In genomic region chr9:107807183-107807582, GRCh38 we compare ENCODE assay signal across 19 cellular contexts.
A peak's percentile ranks its signal among the peaks of the same experiment; 100 is the strongest.
DNase-seq lines count a peak whose midpoint lies in the region; ATAC-seq and TF ChIP-seq lines count a peak whose summit lies in the region.
"Had no signal": no experiment of that assay in that cellular context is flagged by ENCODE, and none has a peak within 500 bp of the region (broad histone marks: within the 10 kb centered on the region; RNA-seq: fewer than 3 reads in every experiment).

No MANE protein-coding gene starts in this region.

- no peak overlapping the region for H3K4me3 ChIP-seq in mammary epithelial cell (replicated peaks in 1 of 3; ENCODE audit: insufficient read depth in 1 of 3, low read depth in 2 of 3, low read length in 3 of 3)
- H3K4me3 ChIP-seq in H7 (ENCODE audit: insufficient read depth, low read depth, low read length): no peak overlapping the region
- H3K4me3 ChIP-seq: mucosa of descending colon had no signal

- no peaks in the 10 kb centered on the region for H3K36me3 ChIP-seq in mammary epithelial cell (ENCODE audit: insufficient read depth, low read length)
- no peaks in the 10 kb centered on the region for H3K36me3 ChIP-seq in H7 (replicated peaks; ENCODE audit: control insufficient read depth, insufficient read depth, low read length)
- H3K36me3 ChIP-seq: neutrophil had no signal

- ATAC-seq in T-helper 17 cell: no peak
- ATAC-seq: activated CD8-positive, alpha-beta T cell treated with anti-CD3 and anti-CD28 coated beads, Interleukin-2, amount 10 ng/mL, durations not matched to agents 7 days and 5 days; left lobe of liver; mucosa of descending colon; stimulated activated naive CD8-positive, alpha-beta T cell treated with anti-CD3 and anti-CD28 coated beads, Interleukin-15, Interleukin-2, amounts not matched to agents 100 U/mL and 50 U/mL, for 24 hours had no signal

- CTCF ChIA-PET in mammary epithelial cell (lab: Charles Lee; ENCODE audit: low non-redundant PET): no interaction called here

- no peaks in the 10 kb centered on the region for H3K27me3 Mint-ChIP-seq in T-helper 17 cell
- H3K27me3 Mint-ChIP-seq in T-helper 2 cell treated with Interferon-gamma antibody and Interleukin-4, amounts not matched to agents 5 μg/mL and 100 μg/mL, for 36 hours (ENCODE audit: low read depth): no peaks in the 10 kb centered on the region
- H3K27me3 Mint-ChIP-seq: activated naive CD8-positive, alpha-beta T cell treated with anti-CD3 and anti-CD28 coated beads, Interleukin-2, amount 10 ng/mL, durations not matched to agents 7 days and 5 days had no signal

- DNase-seq in AG20443 (ENCODE audit: low spot score) (peak; percentile 75), LHCN-M2 (ENCODE audit: low read depth) (peak; percentile 91), mammary epithelial cell (peak; percentile 68), kidney tubule cell (ENCODE audit: low spot score) (peak; percentile 31), T-helper 17 cell (no peak), H7 (no peak), GF-D8 (lab: John Stamatoyannopoulos, UW) (no peak)
- DNase-seq in T-helper 2 cell treated with Interferon-gamma antibody and Interleukin-4, amounts not matched to agents 5 μg/mL and 100 μg/mL, for 36 hours (ENCODE audit: low spot score): no peak
- DNase-seq: activated CD8-positive, alpha-beta T cell treated with anti-CD3 and anti-CD28 coated beads, Interleukin-2, amount 10 ng/mL, durations not matched to agents 7 days and 5 days; activated naive CD8-positive, alpha-beta T cell treated with anti-CD3 and anti-CD28 coated beads, Interleukin-2, amount 10 ng/mL, durations not matched to agents 7 days and 5 days; cerebellar nuclear complex; H9; mucosa of descending colon; NCI-H146; NCI-H345; retina; stimulated activated naive CD8-positive, alpha-beta T cell treated with anti-CD3 and anti-CD28 coated beads, Interleukin-15, Interleukin-2, amounts not matched to agents 100 U/mL and 50 U/mL, for 24 hours had no signal

- no TSS peak for BruUV-seq in mammary epithelial cell (replicated peaks; lab: Mats Ljungman, UMichigan)

- no peaks in the 10 kb centered on the region for H4K20me1 ChIP-seq in mammary epithelial cell (ENCODE audit: insufficient read depth, low read length)

- no peak overlapping the region for H2AFZ ChIP-seq in mammary epithelial cell (ENCODE audit: low read depth, low read length)

- H3K4me1 Mint-ChIP-seq in T-helper 17 cell: no peaks in the 10 kb centered on the region
- no peaks in the 10 kb centered on the region for H3K4me1 Mint-ChIP-seq in T-helper 2 cell treated with Interferon-gamma antibody and Interleukin-4, amounts not matched to agents 5 μg/mL and 100 μg/mL, for 36 hours (ENCODE audit: low read depth)
- H3K4me1 Mint-ChIP-seq: activated naive CD8-positive, alpha-beta T cell treated with anti-CD3 and anti-CD28 coated beads, Interleukin-2, amount 10 ng/mL, durations not matched to agents 7 days and 5 days; H9 had no signal

- H3K9me3 Mint-ChIP-seq in T-helper 2 cell treated with Interferon-gamma antibody and Interleukin-4, amounts not matched to agents 5 μg/mL and 100 μg/mL, for 36 hours: no peaks in the 10 kb centered on the region
- H3K9me3 Mint-ChIP-seq: H9 had no signal

- no peaks in the 10 kb centered on the region for H3K36me3 Mint-ChIP-seq in T-helper 17 cell (ENCODE audit: low read depth)
- no peaks in the 10 kb centered on the region for H3K36me3 Mint-ChIP-seq in T-helper 2 cell treated with Interferon-gamma antibody and Interleukin-4, amounts not matched to agents 5 μg/mL and 100 μg/mL, for 36 hours (ENCODE audit: low read depth)
- H3K36me3 Mint-ChIP-seq: activated naive CD8-positive, alpha-beta T cell treated with anti-CD3 and anti-CD28 coated beads, Interleukin-2, amount 10 ng/mL, durations not matched to agents 7 days and 5 days had no signal

- H3K4me2 ChIP-seq in mammary epithelial cell (ENCODE audit: insufficient read depth, low read depth, low read length): no peak overlapping the region

- H3K4me3 Mint-ChIP-seq in T-helper 17 cell: no peak overlapping the region
- H3K4me3 Mint-ChIP-seq in T-helper 2 cell treated with Interferon-gamma antibody and Interleukin-4, amounts not matched to agents 5 μg/mL and 100 μg/mL, for 36 hours: no peak overlapping the region
- H3K4me3 Mint-ChIP-seq: activated CD8-positive, alpha-beta T cell treated with anti-CD3 and anti-CD28 coated beads, Interleukin-2, amount 10 ng/mL, durations not matched to agents 7 days and 5 days; activated naive CD8-positive, alpha-beta T cell treated with anti-CD3 and anti-CD28 coated beads, Interleukin-2, amount 10 ng/mL, durations not matched to agents 7 days and 5 days; H9 had no signal

- dilution Hi-C loops in mammary epithelial cell (cut with HindIII; ENCODE audit: low sequenced_read_pairs): no loop called here

- H3K27me3 ChIP-seq in mammary epithelial cell (ENCODE audit: insufficient read depth, low read length) (no peaks in the 10 kb centered on the region), H7 (ENCODE audit: control insufficient read depth, insufficient read depth, low read length) (no peaks in the 10 kb centered on the region)
- H3K27me3 ChIP-seq: neutrophil had no signal

- WGBS in mammary epithelial cell (ENCODE audit: low coverage, missing lambda C conversion rate): 71% methylated on average over 4 of the region's 4 CpGs

- no peak overlapping the region for H3K27ac ChIP-seq in mammary epithelial cell (ENCODE audit: insufficient read depth, low read depth, low read length)
- H3K27ac ChIP-seq: neutrophil had no signal

- in situ Hi-C loops in mammary epithelial cell (cut with MboI; ENCODE audit: low sequenced_read_pairs in 2 of 2): no loop called here

- no peaks in the 10 kb centered on the region for H3K9me3 ChIP-seq in mammary epithelial cell (replicated peaks; ENCODE audit: insufficient read depth, low read length)
- no peaks in the 10 kb centered on the region for H3K9me3 ChIP-seq in T-helper 17 cell (ENCODE audit: control insufficient read depth, low read length, poor library complexity, severe bottlenecking)
- H3K9me3 ChIP-seq: mucosa of descending colon, neutrophil had no signal

- no peak overlapping the region for H3K27ac Mint-ChIP-seq in T-helper 17 cell
- no peak overlapping the region for H3K27ac Mint-ChIP-seq in T-helper 2 cell treated with Interferon-gamma antibody and Interleukin-4, amounts not matched to agents 5 μg/mL and 100 μg/mL, for 36 hours
- H3K27ac Mint-ChIP-seq: activated CD8-positive, alpha-beta T cell treated with anti-CD3 and anti-CD28 coated beads, Interleukin-2, amount 10 ng/mL, durations not matched to agents 7 days and 5 days; activated naive CD8-positive, alpha-beta T cell treated with anti-CD3 and anti-CD28 coated beads, Interleukin-2, amount 10 ng/mL, durations not matched to agents 7 days and 5 days; H9 had no signal

- no peaks in the 10 kb centered on the region for H3K79me2 ChIP-seq in mammary epithelial cell (ENCODE audit: insufficient read depth, low read length)

- TF ChIP-seq CTCF in mammary epithelial cell (conservative IDR thresholded peaks at IDR 0.05 in 1 of 2, IDR thresholded peaks at IDR 0.05 in 1 of 2; ENCODE audit: extremely low read depth in 1 of 2, insufficient read depth in 1 of 2, low read depth in 1 of 2, low read length in 2 of 2): no peak

- H3K4me1 ChIP-seq in mammary epithelial cell (ENCODE audit: insufficient read depth, low read length): peaks cover 17% of the 10 kb centered on the region

- H3K9ac ChIP-seq in mammary epithelial cell (ENCODE audit: insufficient read depth, low read length): no peak overlapping the region

- intact Hi-C loops in mammary epithelial cell (cut with micrococcal nuclease): no loop called here

Comparison
In these comparisons a context has a peak if more than half of its experiments do, and no peak if none do; other contexts are left out.
1. DNase-seq: peak in AG20443 (single experiment), LHCN-M2 (single experiment), mammary epithelial cell (single experiment) and kidney tubule cell (single experiment); none in T-helper 17 cell (0 of 3), T-helper 2 cell treated with Interferon-gamma antibody and Interleukin-4, amounts not matched to agents 5 μg/mL and 100 μg/mL, for 36 hours (single experiment), H7 (single experiment) and GF-D8 (single experiment).